Comparison of ENCODE assay signal across 13 cellular contexts in the genomic region with DNA sequence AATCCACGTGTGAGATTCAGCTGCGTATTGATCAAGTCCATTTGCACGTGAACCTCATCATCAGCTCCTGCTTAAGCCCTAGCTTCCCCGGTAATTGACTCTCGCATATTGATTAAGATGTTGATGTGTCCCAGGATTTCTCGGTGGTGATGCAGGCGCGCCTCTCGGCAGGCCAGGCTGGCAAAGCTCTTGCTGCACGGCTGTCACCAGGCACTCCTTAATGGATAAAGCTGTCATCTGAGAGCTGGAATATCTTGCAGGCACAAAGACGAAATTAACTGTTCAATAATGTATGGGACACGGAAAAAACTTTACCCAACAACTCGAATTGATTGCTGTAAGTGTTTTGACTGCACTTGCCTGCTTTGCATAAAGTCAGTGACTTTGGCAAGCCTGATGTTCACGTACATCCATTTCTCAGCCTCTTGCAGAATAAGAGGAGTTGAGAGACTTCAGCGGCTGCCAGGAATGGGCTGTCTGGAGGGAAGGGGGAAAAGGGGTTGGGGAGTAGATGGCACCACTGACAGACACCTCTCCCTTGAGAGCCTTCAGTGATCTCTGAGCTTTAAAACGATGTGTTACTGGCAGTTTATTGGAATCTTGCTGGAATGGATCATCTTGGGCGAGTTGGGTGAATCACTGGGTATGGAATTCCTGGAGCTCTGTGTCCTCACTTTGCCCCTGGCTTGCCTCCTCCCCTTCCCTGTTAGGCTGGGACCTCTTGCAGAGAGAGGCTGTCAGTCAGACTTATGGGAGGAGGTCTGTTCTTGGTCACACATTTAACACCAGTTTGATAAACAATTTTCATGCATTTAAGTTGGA.
DNase-seq lines count a peak whose midpoint lies in the region; ATAC-seq, FAIRE-seq and TF ChIP-seq lines count a peak whose summit lies in the region.
"Had no signal": no experiment of that assay in that cellular context is flagged by ENCODE, and none has a peak within 500 bp of the region (broad histone marks: within the 10 kb centered on the region; RNA-seq: fewer than 3 reads in every experiment).

No MANE protein-coding gene starts in this region.

- no peaks in the 10 kb centered on the region for H3K36me3 ChIP-seq in ACC112 (ENCODE audit: insufficient read depth, low read length)
- no peaks in the 10 kb centered on the region for H3K36me3 ChIP-seq in bronchial epithelial cell (ENCODE audit: control insufficient read depth, insufficient read depth, low read length)
- H3K36me3 ChIP-seq in mesenchymal stem cell (ENCODE audit: control insufficient read depth in 1 of 2, insufficient read depth in 2 of 2, low read depth in 1 of 2, low read length in 2 of 2): no peaks in the 10 kb centered on the region
- H3K36me3 ChIP-seq: ascending aorta had no signal

- H3K27ac ChIP-seq in ACC112 (ENCODE audit: low read depth, low read length) (peak overlapping the region; percentile 69), mesenchymal stem cell (ENCODE audit: low read length, poor library complexity, severe bottlenecking) (peak overlapping the region; percentile 77)
- H3K27ac ChIP-seq: ascending aorta had no signal

- no peaks in the 10 kb centered on the region for H3K79me1 ChIP-seq in mesenchymal stem cell (replicated peaks; ENCODE audit: low read length, poor library complexity, severe bottlenecking)

- DNase-seq in HS-5 (ENCODE audit: low read depth): peak; percentile 78
- DNase-seq in bronchial epithelial cell (ENCODE audit: low read depth): peak; percentile 73
- DNase-seq in mesenchymal stem cell: peak; percentile 88
- no peak for DNase-seq in HuH-7 (ENCODE audit: low spot score)
- no peak for DNase-seq in RPMI8226
- DNase-seq: activated CD4-positive, alpha-beta T cell treated with anti-CD3 and anti-CD28 coated beads for 48 hours; CD4-positive, alpha-beta T cell had no signal

- H3K4me1 ChIP-seq in ACC112 (ENCODE audit: control insufficient read depth, insufficient read depth, low read length, unreplicated experiment) (peaks cover 34% of the 10 kb centered on the region), mesenchymal stem cell (ENCODE audit: control insufficient read depth, insufficient read depth, low read depth, low read length) (peaks cover 17% of the 10 kb centered on the region)

- H3K4ac ChIP-seq in mesenchymal stem cell (ENCODE audit: low read depth in 1 of 2, low read length in 2 of 2): peak overlapping the region; percentile 59 to 65

- peak overlapping the region in 1 of 2 experiments; percentile 78 for H3K14ac ChIP-seq in mesenchymal stem cell (ENCODE audit: low read length in 2 of 2)

- H3K18ac ChIP-seq in mesenchymal stem cell (ENCODE audit: low read depth in 1 of 2, low read length in 2 of 2): peak overlapping the region; percentile 75 to 91

- H4K91ac ChIP-seq in mesenchymal stem cell (ENCODE audit: low read length): peak overlapping the region; percentile 78

- H3K9ac ChIP-seq in mesenchymal stem cell (ENCODE audit: low read length): no peak overlapping the region

- peak overlapping the region; percentile 81 to 93 for H2BK12ac ChIP-seq in mesenchymal stem cell (ENCODE audit: low read length in 2 of 2)

- no peaks in the 10 kb centered on the region for H3K9me3 ChIP-seq in mesenchymal stem cell (ENCODE audit: control insufficient read depth, low read length)
- H3K9me3 ChIP-seq: ascending aorta had no signal

- no peak overlapping the region for H3K4me2 ChIP-seq in mesenchymal stem cell (ENCODE audit: low read length, poor library complexity, severe bottlenecking)

- no peak overlapping the region for H4K8ac ChIP-seq in mesenchymal stem cell (ENCODE audit: low read length)

- ATAC-seq in HG03442 (IDR thresholded peaks at IDR 0.05; ENCODE audit: unreplicated experiment) (no peak), HG03159 (IDR thresholded peaks at IDR 0.05; ENCODE audit: unreplicated experiment) (no peak)
- ATAC-seq: sciatic nerve; stimulated activated effector memory CD8-positive, alpha-beta T cell treated with anti-CD3 and anti-CD28 coated beads, Interleukin-12 subunit alpha, Interleukin-12 subunit beta, amount 100 ng/mL, for 72 hours had no signal

- no peaks in the 10 kb centered on the region for H3K79me2 ChIP-seq in ACC112 (ENCODE audit: control insufficient read depth, insufficient read depth, low read length, unreplicated experiment)

- H2AK5ac ChIP-seq in mesenchymal stem cell (ENCODE audit: low read length, severe bottlenecking): peak overlapping the region; percentile 98

- peak overlapping the region; percentile 8; the same call in 1 of the 2 replicates for H3K4me3 ChIP-seq in ACC112 (ENCODE audit: low read depth, low read length)
- no peak overlapping the region for H3K4me3 ChIP-seq in bronchial epithelial cell (ENCODE audit: low read depth, low read length)
- no peak overlapping the region for H3K4me3 ChIP-seq in mesenchymal stem cell (ENCODE audit: insufficient read depth in 1 of 2, low read depth in 1 of 2, low read length in 2 of 2)
- H3K4me3 ChIP-seq: ascending aorta had no signal

- H3K23ac ChIP-seq in mesenchymal stem cell (ENCODE audit: low read length in 2 of 2): peak overlapping the region in 1 of 2 experiments; percentile 60

- H2AFZ ChIP-seq in ACC112 (ENCODE audit: low read length, unreplicated experiment) (peak overlapping the region; percentile 5), mesenchymal stem cell (ENCODE audit: low read depth, low read length) (no peak overlapping the region)

- 72% methylated on average over 17 of the region's 17 CpGs for WGBS in mesenchymal stem cell

- no peak overlapping the region for H2BK120ac ChIP-seq in mesenchymal stem cell (ENCODE audit: low read depth, low read length)

- peak overlapping the region; percentile 36 for H2BK5ac ChIP-seq in mesenchymal stem cell (ENCODE audit: low read depth, low read length, poor library complexity, severe bottlenecking)

- TF ChIP-seq CTCF in bronchial epithelial cell (IDR thresholded peaks at IDR 0.05; ENCODE audit: insufficient read depth, low read length, severe bottlenecking): no peak

- FAIRE-seq in bronchial epithelial cell (lab: Jason Lieb, UNC): no peak

- no peaks in the 10 kb centered on the region for H3K27me3 ChIP-seq in ACC112 (ENCODE audit: insufficient read depth, low read length)
- no peaks in the 10 kb centered on the region for H3K27me3 ChIP-seq in bronchial epithelial cell (ENCODE audit: control insufficient read depth, insufficient read depth, low read length)
- no peaks in the 10 kb centered on the region for H3K27me3 ChIP-seq in mesenchymal stem cell (ENCODE audit: control insufficient read depth in 1 of 2, insufficient read depth in 1 of 2, low read length in 2 of 2)
- H3K27me3 ChIP-seq: ascending aorta had no signal

- no peak overlapping the region for H2BK15ac ChIP-seq in mesenchymal stem cell (ENCODE audit: low read depth, poor library complexity, severe bottlenecking)

Comparison
In these comparisons a context has a peak if more than half of its experiments do, and no peak if none do; other contexts are left out.
1. DNase-seq: peak in HS-5 (single experiment), bronchial epithelial cell (single experiment) and mesenchymal stem cell (single experiment); none in HuH-7 (single experiment) and RPMI8226 (single experiment).